In the genomic region with DNA sequence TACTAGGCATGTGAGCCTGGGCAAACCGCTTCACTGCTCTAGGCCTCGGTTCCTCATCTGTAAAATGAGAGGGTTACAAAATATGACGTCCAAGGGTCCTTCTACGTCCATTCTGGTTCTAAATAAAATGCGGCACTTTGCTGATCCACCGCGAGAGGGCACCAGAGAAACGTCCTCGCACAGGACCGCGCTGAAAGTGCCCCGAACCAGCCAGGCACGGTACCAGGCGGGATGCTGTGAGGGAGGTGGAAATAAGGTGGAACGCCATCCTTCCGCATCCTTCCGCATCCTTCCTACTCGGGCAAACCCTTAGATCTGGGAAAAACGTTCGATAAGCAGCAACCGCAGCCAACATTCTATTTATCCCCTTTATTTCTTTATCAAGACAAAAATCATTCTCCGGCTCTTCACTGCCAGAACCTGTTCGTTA, we compare ENCODE assay signal across 8 cellular contexts.
A peak's percentile ranks its signal among the peaks of the same experiment; 100 is the strongest.
DNase-seq lines count a peak whose midpoint lies in the region; ATAC-seq and TF ChIP-seq lines count a peak whose summit lies in the region.

No MANE protein-coding gene starts in this region.

- no peaks in the 10 kb centered on the region for H3K36me3 Mint-ChIP-seq in activated naive CD8-positive, alpha-beta T cell treated with anti-CD3 and anti-CD28 coated beads, Interleukin-2, amount 10 ng/mL, durations not matched to agents 7 days and 5 days

- TF ChIP-seq POLR2A in gastrocnemius medialis (IDR thresholded peaks at IDR 0.05) = no peak

- H3K9me3 ChIP-seq in SU-DHL-6 (ENCODE audit: insufficient read depth, low read length) (no peaks in the 10 kb centered on the region), gastrocnemius medialis (no peaks in the 10 kb centered on the region)

- peaks cover 5% of the 10 kb centered on the region for H3K9me3 Mint-ChIP-seq in activated naive CD8-positive, alpha-beta T cell treated with anti-CD3 and anti-CD28 coated beads, Interleukin-2, amount 10 ng/mL, durations not matched to agents 7 days and 5 days

- no peak overlapping the region for H3K4me3 Mint-ChIP-seq in activated naive CD8-positive, alpha-beta T cell treated with anti-CD3 and anti-CD28 coated beads, Interleukin-2, amount 10 ng/mL, durations not matched to agents 7 days and 5 days

- ATAC-seq in GM21515 (IDR thresholded peaks at IDR 0.05; ENCODE audit: unreplicated experiment) = peak; percentile 67
- peak; percentile 66 for ATAC-seq in activated naive CD8-positive, alpha-beta T cell treated with anti-CD3 and anti-CD28 coated beads, Interleukin-2, amount 10 ng/mL, durations not matched to agents 7 days and 5 days (ENCODE audit: low read depth)
- ATAC-seq in left ventricle myocardium superior = peak; percentile 69
- ATAC-seq in gastrocnemius medialis = peak in 1 of 2 donors; percentile 21
- no peak for ATAC-seq in GM21447 (IDR thresholded peaks at IDR 0.05; ENCODE audit: unreplicated experiment)

- DNase-seq in CD1c-positive myeloid dendritic cell (ENCODE audit: extremely low spot score) (peak; percentile 82), NCI-H1092 (lab: John Stamatoyannopoulos, UW) (peak; percentile 54), left ventricle myocardium superior (peak; percentile 80), gastrocnemius medialis (peak; percentile 11 to 26)
- peak; percentile 74 for DNase-seq in activated naive CD8-positive, alpha-beta T cell treated with anti-CD3 and anti-CD28 coated beads, Interleukin-2, amount 10 ng/mL, durations not matched to agents 7 days and 5 days

- intact Hi-C loops in left ventricle myocardium superior (cut with micrococcal nuclease) (loop anchor here (2.0 kb wide), 1 partner anchor 82 kb away; no protein-coding TSS in a partner anchor), gastrocnemius medialis (cut with DNase I; ENCODE audit: low total_unique reads) (loop anchor here (10.0 kb wide), 1 partner anchor 506 kb away; no protein-coding TSS in a partner anchor)

- no peaks in the 10 kb centered on the region for H3F3A ChIP-seq in SU-DHL-6 (ENCODE audit: insufficient read depth)

- H4K20me1 ChIP-seq in SU-DHL-6 (ENCODE audit: low read depth, low read length) = no peaks in the 10 kb centered on the region

- POLR2A ChIA-PET in activated naive CD8-positive, alpha-beta T cell treated with anti-CD3 and anti-CD28 coated beads, Interleukin-2, amount 10 ng/mL, durations not matched to agents 7 days and 5 days (lab: Charles Lee) = no interaction called here

- H3K4me2 ChIP-seq in SU-DHL-6 (ENCODE audit: low read depth, low read length, poor library complexity, severe bottlenecking) = no peak overlapping the region

- no peaks in the 10 kb centered on the region for H3K9me2 ChIP-seq in SU-DHL-6 (replicated peaks; ENCODE audit: insufficient read depth, low read length)

- H3K9ac ChIP-seq in SU-DHL-6 (ENCODE audit: low read length) = no peak overlapping the region

- H3K36me3 ChIP-seq in SU-DHL-6 (ENCODE audit: low read length) (no peaks in the 10 kb centered on the region), gastrocnemius medialis (no peaks in the 10 kb centered on the region)

- H3K79me2 ChIP-seq in SU-DHL-6 (ENCODE audit: insufficient read depth, low read length) = no peaks in the 10 kb centered on the region

- H3K27me3 ChIP-seq in SU-DHL-6 (ENCODE audit: low read length) = no peaks in the 10 kb centered on the region
- H3K27me3 ChIP-seq in gastrocnemius medialis = peaks cover 0 to 5% (median 0%) of the 10 kb centered on the region in 3 donors

- TF ChIP-seq CTCF in SU-DHL-6 (IDR thresholded peaks at IDR 0.05; ENCODE audit: insufficient read depth, low read length, poor library complexity, severe bottlenecking) (peak; percentile 91), gastrocnemius medialis (IDR thresholded peaks at IDR 0.05 in 4 of 5, conservative IDR thresholded peaks at IDR 0.05 in 1 of 5) (peak; percentile 28 to 71 (median 58))

- H2AFZ ChIP-seq in SU-DHL-6 (ENCODE audit: low read depth, low read length, severe bottlenecking) = no peak overlapping the region

- H3K4me1 ChIP-seq in gastrocnemius medialis = no peaks in the 10 kb centered on the region

- H3K27ac ChIP-seq in SU-DHL-6 (ENCODE audit: low read depth, low read length) (no peak overlapping the region), gastrocnemius medialis (no peak overlapping the region)

- H3K27me3 Mint-ChIP-seq in activated naive CD8-positive, alpha-beta T cell treated with anti-CD3 and anti-CD28 coated beads, Interleukin-2, amount 10 ng/mL, durations not matched to agents 7 days and 5 days = peaks cover 19% of the 10 kb centered on the region

- peaks cover 13% of the 10 kb centered on the region for H3K4me1 Mint-ChIP-seq in activated naive CD8-positive, alpha-beta T cell treated with anti-CD3 and anti-CD28 coated beads, Interleukin-2, amount 10 ng/mL, durations not matched to agents 7 days and 5 days

- in situ Hi-C loops in gastrocnemius medialis (cut with MboI; ENCODE audit: low sequenced_read_pairs in 4 of 4) = loop anchor here in 3 of 4 donors (10.0 to 25.0 kb wide), 4 partner anchors 489 to 1036 kb away; partner anchors contain the start of genes KRTAP23-1 (in 2 of the 3) and KRTAP27-1 (in 2 of the 3)

- H3K4me3 ChIP-seq in SU-DHL-6 (ENCODE audit: insufficient read depth, low read length, poor library complexity, severe bottlenecking) (no peak overlapping the region), gastrocnemius medialis (no peak overlapping the region)

- no peak overlapping the region for H3K27ac Mint-ChIP-seq in activated naive CD8-positive, alpha-beta T cell treated with anti-CD3 and anti-CD28 coated beads, Interleukin-2, amount 10 ng/mL, durations not matched to agents 7 days and 5 days

Comparison
In these comparisons a context has a peak if more than half of its experiments do, and no peak if none do; other contexts are left out.
1. DNase-seq: peak in every context shown above with its lines; median percentile 82 in CD1c-positive myeloid dendritic cell; 80 in left ventricle myocardium superior; 74 in activated naive CD8-positive, alpha-beta T cell treated with anti-CD3 and anti-CD28 coated beads, Interleukin-2, amount 10 ng/mL, durations not matched to agents 7 days and 5 days; 54 in NCI-H1092; 18 in gastrocnemius medialis.